23 cellular contexts compared by ENCODE assay signal in genomic region chr3:169515132-169515531, GRCh38.
A peak's percentile ranks its signal among the peaks of the same experiment; 100 is the strongest.
DNase-seq lines count a peak whose midpoint lies in the region; ATAC-seq, FAIRE-seq and TF ChIP-seq lines count a peak whose summit lies in the region.
"Had no signal": no experiment of that assay in that cellular context is flagged by ENCODE, and none has a peak within 500 bp of the region (broad histone marks: within the 10 kb centered on the region; RNA-seq: fewer than 3 reads in every experiment).

No MANE protein-coding gene starts in this region.

- H4K20me1 ChIP-seq in PC-3 (ENCODE audit: low read length) = no peaks in the 10 kb centered on the region
- H4K20me1 ChIP-seq: BLaER1 treated with 17β-estradiol and CSF1 and Interleukin-3, amounts not matched to agents 10 nM and 100 nM had no signal

- H3K4me2 ChIP-seq in PC-3 (ENCODE audit: low read length) = no peak overlapping the region
- H3K4me2 ChIP-seq: A549; BLaER1 treated with 17β-estradiol and CSF1 and Interleukin-3, amounts not matched to agents 10 nM and 100 nM had no signal

- DNase-seq in NCI-H1417 (lab: John Stamatoyannopoulos, UW) (peak in 2 of 3 experiments; percentile 50 to 70), PC-3 (no peak), small intestine (peak; percentile 31), activated T-cell treated with anti-CD3 and anti-CD28 coated beads for 4 hours (no peak), COR-L47 (lab: John Stamatoyannopoulos, UW) (no peak)
- DNase-seq: 8988T; ACHN; AML-193; BE2C; Calu3; CD4-positive, alpha-beta T cell; CD8-positive, alpha-beta memory T cell; DMS53; DMS79 treated with DMSO at 0.1 percent for 48 hours; GF-D8; GOT3; H7; HCEC 1CT had no signal

- H3K9ac ChIP-seq in PC-3 (ENCODE audit: low read length) = no peak overlapping the region
- H3K9ac ChIP-seq: BLaER1 treated with 17β-estradiol and CSF1 and Interleukin-3, amounts not matched to agents 10 nM and 100 nM had no signal

- no peak for FAIRE-seq in small intestine (lab: Jason Lieb, UNC)
- FAIRE-seq: A549, GM12891, GM18507 had no signal

- CTCF ChIA-PET in PC-3 (lab: Charles Lee) = no interaction called here

- intact Hi-C loops in PC-3 (cut with micrococcal nuclease) = no loop called here

- H3K4me1 ChIP-seq in PC-3 (ENCODE audit: insufficient read depth, low read length) = no peaks in the 10 kb centered on the region
- H3K4me1 ChIP-seq in small intestine (ENCODE audit: control insufficient read depth in 2 of 2, insufficient read depth in 1 of 2, low read depth in 1 of 2, low read length in 1 of 2) = no peaks in the 10 kb centered on the region
- H3K4me1 ChIP-seq: A549 had no signal

- no peaks in the 10 kb centered on the region for H3K9me2 ChIP-seq in PC-3 (replicated peaks; ENCODE audit: low read length)

- H3K4me3 ChIP-seq in PC-3 (ENCODE audit: low read length) (no peak overlapping the region), small intestine (ENCODE audit: low read depth in 1 of 2, low read length in 2 of 2) (no peak overlapping the region)
- H3K4me3 ChIP-seq: A549; BLaER1 treated with 17β-estradiol and CSF1 and Interleukin-3, amounts not matched to agents 10 nM and 100 nM had no signal

- H3K79me2 ChIP-seq in PC-3 (ENCODE audit: low read length) = no peaks in the 10 kb centered on the region

- H3K27me3 ChIP-seq in PC-3 (ENCODE audit: low read length) (no peaks in the 10 kb centered on the region), small intestine (ENCODE audit: control insufficient read depth in 2 of 2, insufficient read depth in 2 of 2, low read length in 2 of 2) (no peaks in the 10 kb centered on the region)
- H3K27me3 ChIP-seq: BE2C; BLaER1 treated with 17β-estradiol and CSF1 and Interleukin-3, amounts not matched to agents 10 nM and 100 nM had no signal

- no peak overlapping the region for H2AFZ ChIP-seq in PC-3 (ENCODE audit: low read length)

- TF ChIP-seq CTCF in PC-3 (conservative IDR thresholded peaks at IDR 0.05; ENCODE audit: low read depth, low read length) = no peak

- ATAC-seq in PC-3 (peak; percentile 83), HG02798 (IDR thresholded peaks at IDR 0.05; ENCODE audit: poor library complexity, unreplicated experiment) (no peak)
- ATAC-seq: A549 had no signal

- H3K27ac ChIP-seq in PC-3 (ENCODE audit: low read length) = no peak overlapping the region
- no peak overlapping the region for H3K27ac ChIP-seq in small intestine (ENCODE audit: low read depth in 1 of 2, low read length in 1 of 2)
- H3K27ac ChIP-seq: A549; BLaER1 treated with 17β-estradiol and CSF1 and Interleukin-3, amounts not matched to agents 10 nM and 100 nM had no signal

- no peaks in the 10 kb centered on the region for H3K36me3 ChIP-seq in PC-3 (ENCODE audit: low read depth, low read length)
- H3K36me3 ChIP-seq in small intestine (ENCODE audit: control insufficient read depth in 2 of 2, insufficient read depth in 2 of 2, low read length in 2 of 2) = no peaks in the 10 kb centered on the region
- H3K36me3 ChIP-seq: BE2C; BLaER1 treated with 17β-estradiol and CSF1 and Interleukin-3, amounts not matched to agents 10 nM and 100 nM had no signal

- BruUV-seq in PC-3 (replicated peaks; lab: Mats Ljungman, UMichigan) = no TSS peak

- H3F3A ChIP-seq in PC-3 (ENCODE audit: low read length, unreplicated experiment) = no peaks in the 10 kb centered on the region

- WGBS in small intestine, 3 donors = 44 to 59% (median 55%) methylated on average over 2 of the region's 2 CpGs

- POLR2A ChIA-PET in PC-3 (lab: Charles Lee; ENCODE audit: unreplicated experiment) = interaction anchor here (0.6 kb wide), 1 partner anchor 11 kb away, joined by 4 read pairs; no protein-coding TSS in a partner anchor

- H3K9me3 ChIP-seq in PC-3 (ENCODE audit: low read length) (no peaks in the 10 kb centered on the region), small intestine (ENCODE audit: control insufficient read depth, low read depth) (no peaks in the 10 kb centered on the region)
- H3K9me3 ChIP-seq: A549, BE2C had no signal

Comparison
In these comparisons a context has a peak if more than half of its experiments do, and no peak if none do; other contexts are left out.
1. DNase-seq: peak in NCI-H1417 (2 of 3) and small intestine (single experiment); none in PC-3 (single experiment), activated T-cell treated with anti-CD3 and anti-CD28 coated beads for 4 hours (single experiment) and COR-L47 (single experiment).